Comparison of ENCODE assay signal across 8 cellular contexts in genomic region chr17:75404223-75404738, GRCh38. TPM values are rescaled to one million over a fixed set of nuclear protein-coding genes. Genes with fewer than 3 reads are reported as not detected.
A peak's percentile ranks its signal among the peaks of the same experiment; 100 is the strongest.
DNase-seq lines count a peak whose midpoint lies in the region; FAIRE-seq lines count a peak whose summit lies in the region.

No MANE protein-coding gene starts in this region.

- no peak for FAIRE-seq in urothelium cell line (lab: Jason Lieb, UNC)

- H3K27me3 Mint-ChIP-seq in activated naive CD4-positive, alpha-beta T cell treated with anti-CD3 and anti-CD28 coated beads, Interleukin-2, amount 50 U/mL, for 24 hours = no peaks in the 10 kb centered on the region

- H3K27me3 ChIP-seq in neuron (ENCODE audit: insufficient read depth, low read length) = no peaks in the 10 kb centered on the region

- peak overlapping the region; percentile 96 for H3K27ac Mint-ChIP-seq in activated naive CD4-positive, alpha-beta T cell treated with anti-CD3 and anti-CD28 coated beads, Interleukin-2, amount 50 U/mL, for 24 hours

- peak overlapping the region; percentile 95 for H3K4me3 Mint-ChIP-seq in activated naive CD4-positive, alpha-beta T cell treated with anti-CD3 and anti-CD28 coated beads, Interleukin-2, amount 50 U/mL, for 24 hours

- H3K9me3 Mint-ChIP-seq in activated naive CD4-positive, alpha-beta T cell treated with anti-CD3 and anti-CD28 coated beads, Interleukin-2, amount 50 U/mL, for 24 hours = no peaks in the 10 kb centered on the region

- H3K4me1 ChIP-seq in neuron (ENCODE audit: insufficient read depth, low read length) = peaks cover 10% of the 10 kb centered on the region

- DNase-seq in DMS53 (lab: John Stamatoyannopoulos, UW) = peak; percentile 84
- peak; percentile 79 for DNase-seq in LHCN-M2 (ENCODE audit: low read depth)
- DNase-seq in SHP77 treated with DMSO at 0.1 percent for 48 hours (lab: John Stamatoyannopoulos, UW) = peak; percentile 53
- peak; percentile 82 for DNase-seq in globus pallidus (ENCODE audit: low spot score)
- DNase-seq in urothelium cell line (ENCODE audit: low spot score) = peak; percentile 80
- no peak for DNase-seq in cortex of kidney (lab: John Stamatoyannopoulos, UW)

- peaks cover 49% of the 10 kb centered on the region for H3K4me1 Mint-ChIP-seq in activated naive CD4-positive, alpha-beta T cell treated with anti-CD3 and anti-CD28 coated beads, Interleukin-2, amount 50 U/mL, for 24 hours

- no peak overlapping the region for H2AFZ ChIP-seq in neuron (ENCODE audit: low read depth, low read length)

- H3K36me3 Mint-ChIP-seq in activated naive CD4-positive, alpha-beta T cell treated with anti-CD3 and anti-CD28 coated beads, Interleukin-2, amount 50 U/mL, for 24 hours = peaks cover 3% of the 10 kb centered on the region

- H3K36me3 ChIP-seq in neuron (ENCODE audit: insufficient read depth, low read length) = peaks cover 3% of the 10 kb centered on the region

- no peaks in the 10 kb centered on the region for H3K9me3 ChIP-seq in neuron (ENCODE audit: low read length)

- peak overlapping the region; percentile 65 for H3K4me3 ChIP-seq in neuron (ENCODE audit: low read length)

RNA-seq across cellular contexts. Expression of gene GRB2, which starts 1.2 kb away (rescaled TPM):
- 95.7 and 113 TPM in 2 replicates for total RNA-seq in LHCN-M2 (2014; rRNA removed)
- 53.8 TPM for polyA plus RNA-seq in LHCN-M2 (2012)

RNA-seq across cellular contexts. Expression of gene TMEM94, which starts 52.2 kb away (rescaled TPM):
- 57.1 and 71.2 TPM in 2 replicates for total RNA-seq in LHCN-M2 (2014; rRNA removed)
- polyA plus RNA-seq in LHCN-M2 (2012) = 42.1 TPM
